Comparison of ENCODE assay signal across 1 cellular context in genomic region chr7:151083824-151084160, GRCh38.
TF ChIP-seq lines count a peak whose summit lies in the region.

No MANE protein-coding gene starts in this region.

TF ChIP-seq in IMR-90, 13 proteins besides CTCF, POLR2A, EP300 and RAD21 (continued from another document):
- TF ChIP-seq ELK1 (IDR thresholded peaks at IDR 0.05; ENCODE audit: borderline replicate concordance, low read depth, low read length) (no peak), CHD1 (IDR thresholded peaks at IDR 0.05; ENCODE audit: low read depth, low read length) (no peak), FOS (IDR thresholded peaks at IDR 0.05; ENCODE audit: low read depth, low read length) (no peak)
